In genomic region chr5:2263763-2264162, GRCh38 we compare ENCODE assay signal across 1 cellular context.
TF ChIP-seq lines count a peak whose summit lies in the region.

No MANE protein-coding gene starts in this region.

TF ChIP-seq in SK-N-SH treated with all-trans-retinoic acid at 6 μM for 48 hours, 23 proteins besides CTCF, POLR2A, EP300 and RAD21 (continued from another document):
- TF ChIP-seq TSHZ2 (CRISPR knock-in tag; IDR thresholded peaks at IDR 0.05) (no peak), ZNF8 (CRISPR knock-in tag; IDR thresholded peaks at IDR 0.05) (no peak), SNAI2 (CRISPR knock-in tag; IDR thresholded peaks at IDR 0.05) (no peak), ZFP3 (CRISPR knock-in tag; IDR thresholded peaks at IDR 0.05) (no peak), CREB5 (CRISPR knock-in tag; IDR thresholded peaks at IDR 0.05; ENCODE audit: low read depth) (no peak)
